Comparison of ENCODE assay signal across 34 cellular contexts in the genomic region with DNA sequence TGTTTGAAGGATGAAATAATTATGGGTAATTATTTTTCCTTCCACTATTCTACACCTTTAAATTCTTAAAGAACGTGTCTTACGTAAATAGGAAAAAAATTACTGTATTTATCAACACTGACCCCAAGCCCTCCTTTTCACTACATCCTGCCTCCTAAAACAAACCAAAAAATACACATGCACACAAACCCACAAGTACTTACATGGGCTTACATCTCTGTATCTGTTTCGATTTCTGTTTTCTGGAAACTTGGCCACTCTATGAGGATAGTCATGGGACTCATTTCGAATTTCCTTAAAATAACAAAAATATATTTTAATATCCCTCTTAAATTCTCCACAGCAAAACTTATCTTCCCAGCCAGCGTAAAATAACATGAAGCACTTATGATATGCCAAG. TPM values are rescaled to one million over a fixed set of nuclear protein-coding genes. Genes with fewer than 3 reads are reported as not detected.
A peak's percentile ranks its signal among the peaks of the same experiment; 100 is the strongest.
DNase-seq lines count a peak whose midpoint lies in the region; ATAC-seq and FAIRE-seq lines count a peak whose summit lies in the region.
"Had no signal": no experiment of that assay in that cellular context is flagged by ENCODE, and none has a peak within 500 bp of the region (broad histone marks: within the 10 kb centered on the region; RNA-seq: fewer than 3 reads in every experiment).

No MANE protein-coding gene starts in this region.

- H3K36me3 ChIP-seq in KOPT-K1 (ENCODE audit: insufficient read depth, low read length) (peaks cover 30% of the 10 kb centered on the region), small intestine (ENCODE audit: control insufficient read depth in 2 of 2, insufficient read depth in 2 of 2, low read length in 2 of 2) (no peaks in the 10 kb centered on the region)
- H3K36me3 ChIP-seq: BE2C, right atrium auricular region, uterus had no signal

- no peak overlapping the region for H3K4me3 Mint-ChIP-seq in activated T-cell treated with anti-CD3 and anti-CD28 coated beads, Interleukin-2, amount 50 U/mL, for 72 hours
- H3K4me3 Mint-ChIP-seq in activated T-cell treated with anti-CD3 and anti-CD28 coated beads, Interleukin-2, amount 50 U/mL, for 24 hours = no peak overlapping the region
- no peak overlapping the region for H3K4me3 Mint-ChIP-seq in activated CD8-positive, alpha-beta T cell treated with anti-CD3 and anti-CD28 coated beads, Interleukin-2, amount 10 ng/mL, durations not matched to agents 7 days and 5 days
- peak overlapping the region; percentile 16 for H3K4me3 Mint-ChIP-seq in natural killer cell treated with Interleukin-12 subunit alpha and Interleukin-12 subunit beta and Interleukin-15 and Interleukin-18, amount 100 ng/mL, for 72 hours
- H3K4me3 Mint-ChIP-seq: CD8-positive, alpha-beta T cell had no signal

- H3K4me1 Mint-ChIP-seq in activated T-cell treated with anti-CD3 and anti-CD28 coated beads, Interleukin-2, amount 50 U/mL, for 72 hours (ENCODE audit: low read depth) = peaks cover 90% of the 10 kb centered on the region
- H3K4me1 Mint-ChIP-seq in activated T-cell treated with anti-CD3 and anti-CD28 coated beads, Interleukin-2, amount 50 U/mL, for 24 hours (ENCODE audit: low read depth) = peaks cover 72% of the 10 kb centered on the region
- H3K4me1 Mint-ChIP-seq in activated CD8-positive, alpha-beta T cell treated with anti-CD3 and anti-CD28 coated beads, Interleukin-2, amount 10 ng/mL, durations not matched to agents 7 days and 5 days (ENCODE audit: low read depth) = peaks cover 72% of the 10 kb centered on the region
- H3K4me1 Mint-ChIP-seq in natural killer cell treated with Interleukin-12 subunit alpha and Interleukin-12 subunit beta and Interleukin-15 and Interleukin-18, amount 100 ng/mL, for 72 hours (ENCODE audit: low read depth in 2 of 2) = peaks cover 68 to 72% of the 10 kb centered on the region in 2 donors

- peaks cover 13 to 29% of the 10 kb centered on the region in 2 donors for H3K36me3 Mint-ChIP-seq in activated T-cell treated with anti-CD3 and anti-CD28 coated beads, Interleukin-2, amount 50 U/mL, for 72 hours (ENCODE audit: insufficient read depth in 2 of 2)
- H3K36me3 Mint-ChIP-seq in activated T-cell treated with anti-CD3 and anti-CD28 coated beads, Interleukin-2, amount 50 U/mL, for 24 hours (ENCODE audit: low read depth) = peaks cover 57% of the 10 kb centered on the region
- H3K36me3 Mint-ChIP-seq in activated CD8-positive, alpha-beta T cell treated with anti-CD3 and anti-CD28 coated beads, Interleukin-2, amount 10 ng/mL, durations not matched to agents 7 days and 5 days (ENCODE audit: low read depth) = peaks cover 39% of the 10 kb centered on the region
- peaks cover 29% of the 10 kb centered on the region for H3K36me3 Mint-ChIP-seq in natural killer cell treated with Interleukin-12 subunit alpha and Interleukin-12 subunit beta and Interleukin-15 and Interleukin-18, amount 100 ng/mL, for 72 hours

- ATAC-seq in activated T-cell treated with anti-CD3 and anti-CD28 coated beads, Interleukin-2, amount 50 U/mL, for 72 hours (replicated peaks in 1 of 2) = no peak
- peak; percentile 45 for ATAC-seq in activated CD8-positive, alpha-beta T cell treated with anti-CD3 and anti-CD28 coated beads, Interleukin-2, amount 10 ng/mL, durations not matched to agents 7 days and 5 days
- no peak for ATAC-seq in natural killer cell treated with Interleukin-12 subunit alpha and Interleukin-12 subunit beta and Interleukin-15 and Interleukin-18, amount 100 ng/mL, for 72 hours
- ATAC-seq: CD8-positive, alpha-beta T cell; Right ventricle myocardium inferior; T-helper 17 cell had no signal

- H3K9me3 ChIP-seq in KOPT-K1 (ENCODE audit: insufficient read depth, low read length, poor library complexity, severe bottlenecking) (no peaks in the 10 kb centered on the region), small intestine (ENCODE audit: control insufficient read depth, low read depth) (no peaks in the 10 kb centered on the region)
- H3K9me3 ChIP-seq: ascending aorta, BE2C, left ventricle myocardium inferior, right atrium auricular region, SK-N-SH, stomach, uterus had no signal

- H3K4me3 ChIP-seq in small intestine (ENCODE audit: low read depth in 1 of 2, low read length in 2 of 2) = no peak overlapping the region
- H3K4me3 ChIP-seq: ascending aorta, left ventricle myocardium inferior, PC-9, right atrium auricular region, smooth muscle cell, stomach, uterus had no signal

- POLR2A ChIA-PET in activated CD8-positive, alpha-beta T cell treated with anti-CD3 and anti-CD28 coated beads, Interleukin-2, amount 10 ng/mL, durations not matched to agents 7 days and 5 days (lab: Charles Lee) = no interaction called here

- DNase-seq in activated T-cell treated with anti-CD3 and anti-CD28 coated beads, Interleukin-2, amount 50 U/mL, for 72 hours = no peak
- DNase-seq in activated T-cell treated with anti-CD3 and anti-CD28 coated beads, Interleukin-2, amount 50 U/mL, for 24 hours = no peak
- no peak for DNase-seq in activated CD8-positive, alpha-beta T cell treated with anti-CD3 and anti-CD28 coated beads, Interleukin-2, amount 10 ng/mL, durations not matched to agents 7 days and 5 days
- no peak for DNase-seq in natural killer cell treated with Interleukin-12 subunit alpha and Interleukin-12 subunit beta and Interleukin-15 and Interleukin-18, amount 100 ng/mL, for 72 hours (ENCODE audit: low spot score)
- no peak for DNase-seq in stimulated activated CD4-positive, alpha-beta T cell treated with anti-CD3 and anti-CD28 coated beads, Interleukin-1b, Interleukin-23, amount 100 ng/mL, for 48 hours
- DNase-seq in stimulated activated CD4-positive, alpha-beta T cell treated with anti-CD3 and anti-CD28 coated beads, Interleukin-4, amount 100 ng/mL, for 4 hours = no peak
- DNase-seq in small intestine = no peak
- DNase-seq: activated CD4-positive, CD25-positive, alpha-beta regulatory T cell treated with anti-CD3 and anti-CD28 coated beads, Interleukin-2, amount 50 U/mL, for 72 hours; activated naive CD4-positive, alpha-beta T cell treated with anti-CD3 and anti-CD28 coated beads, Interleukin-2, amount 50 U/mL, for 16 hours; BE2C; CD8-positive, alpha-beta T cell; effector CD8-positive, alpha-beta T cell; erythroblast; glutamatergic neuron; left ventricle myocardium inferior; mesendoderm; NCI-H187; NCI-H510A; PC-9; posterior cingulate gyrus; SK-N-SH; stimulated activated CD8-positive, alpha-beta memory T cell treated with anti-CD3 and anti-CD28 coated beads, Interleukin-4, amount 100 ng/mL, for 48 hours; stomach; T-helper 17 cell; uterus had no signal

- CTCF ChIA-PET in activated CD8-positive, alpha-beta T cell treated with anti-CD3 and anti-CD28 coated beads, Interleukin-2, amount 10 ng/mL, durations not matched to agents 7 days and 5 days (lab: Charles Lee) = interaction anchor here (1.0 to 2.4 kb wide), 2 partner anchors 28 to 35 kb away, joined by 3 to 6 read pairs; no protein-coding TSS in a partner anchor

- H3K27me3 Mint-ChIP-seq in activated T-cell treated with anti-CD3 and anti-CD28 coated beads, Interleukin-2, amount 50 U/mL, for 72 hours (ENCODE audit: low read depth) = no peaks in the 10 kb centered on the region
- no peaks in the 10 kb centered on the region for H3K27me3 Mint-ChIP-seq in activated T-cell treated with anti-CD3 and anti-CD28 coated beads, Interleukin-2, amount 50 U/mL, for 24 hours
- no peaks in the 10 kb centered on the region for H3K27me3 Mint-ChIP-seq in activated CD8-positive, alpha-beta T cell treated with anti-CD3 and anti-CD28 coated beads, Interleukin-2, amount 10 ng/mL, durations not matched to agents 7 days and 5 days (ENCODE audit: low read depth)
- no peaks in the 10 kb centered on the region for H3K27me3 Mint-ChIP-seq in natural killer cell treated with Interleukin-12 subunit alpha and Interleukin-12 subunit beta and Interleukin-15 and Interleukin-18, amount 100 ng/mL, for 72 hours
- H3K27me3 Mint-ChIP-seq: T-helper 17 cell had no signal

- 57 to 84% (median 76%) methylated on average over 5 of the region's 5 CpGs for WGBS in small intestine, 3 donors

- peak overlapping the region; percentile 81 for H3K27ac ChIP-seq in KOPT-K1 (ENCODE audit: low read depth, low read length, poor library complexity, severe bottlenecking)
- H3K27ac ChIP-seq in small intestine (ENCODE audit: low read depth in 1 of 2, low read length in 1 of 2) = no peak overlapping the region
- H3K27ac ChIP-seq: ascending aorta, left ventricle myocardium inferior, PC-9, right atrium auricular region, stomach, uterus had no signal

- FAIRE-seq in small intestine (lab: Jason Lieb, UNC) = no peak
- FAIRE-seq: colon, GM18507, H1, islet of Langerhans had no signal

- peak overlapping the region; percentile 17 for H3K27ac Mint-ChIP-seq in activated T-cell treated with anti-CD3 and anti-CD28 coated beads, Interleukin-2, amount 50 U/mL, for 72 hours
- H3K27ac Mint-ChIP-seq in activated T-cell treated with anti-CD3 and anti-CD28 coated beads, Interleukin-2, amount 50 U/mL, for 24 hours = no peak overlapping the region
- H3K27ac Mint-ChIP-seq in activated CD8-positive, alpha-beta T cell treated with anti-CD3 and anti-CD28 coated beads, Interleukin-2, amount 10 ng/mL, durations not matched to agents 7 days and 5 days = peak overlapping the region; percentile 31
- peak overlapping the region; percentile 31 to 62 for H3K27ac Mint-ChIP-seq in natural killer cell treated with Interleukin-12 subunit alpha and Interleukin-12 subunit beta and Interleukin-15 and Interleukin-18, amount 100 ng/mL, for 72 hours
- H3K27ac Mint-ChIP-seq: CD8-positive, alpha-beta T cell had no signal

- no peaks in the 10 kb centered on the region for H3K27me3 ChIP-seq in small intestine (ENCODE audit: control insufficient read depth in 2 of 2, insufficient read depth in 2 of 2, low read length in 2 of 2)
- H3K27me3 ChIP-seq: ascending aorta, BE2C, right atrium auricular region, stomach, uterus had no signal

- no peaks in the 10 kb centered on the region for H3K9me3 Mint-ChIP-seq in activated T-cell treated with anti-CD3 and anti-CD28 coated beads, Interleukin-2, amount 50 U/mL, for 72 hours
- no peaks in the 10 kb centered on the region for H3K9me3 Mint-ChIP-seq in activated T-cell treated with anti-CD3 and anti-CD28 coated beads, Interleukin-2, amount 50 U/mL, for 24 hours
- H3K9me3 Mint-ChIP-seq in activated CD8-positive, alpha-beta T cell treated with anti-CD3 and anti-CD28 coated beads, Interleukin-2, amount 10 ng/mL, durations not matched to agents 7 days and 5 days (ENCODE audit: insufficient read depth) = no peaks in the 10 kb centered on the region
- no peaks in the 10 kb centered on the region for H3K9me3 Mint-ChIP-seq in natural killer cell treated with Interleukin-12 subunit alpha and Interleukin-12 subunit beta and Interleukin-15 and Interleukin-18, amount 100 ng/mL, for 72 hours
- H3K9me3 Mint-ChIP-seq: CD8-positive, alpha-beta T cell had no signal

- H3K4me1 ChIP-seq in small intestine (ENCODE audit: control insufficient read depth in 2 of 2, insufficient read depth in 1 of 2, low read depth in 1 of 2, low read length in 1 of 2) = peaks cover 0 to 3% of the 10 kb centered on the region in 2 donors
- H3K4me1 ChIP-seq: ascending aorta, BE2C, right atrium auricular region, uterus had no signal

RNA-seq across cellular contexts. Expression of gene PTPN2, which starts 25.1 kb away (rescaled TPM):
- 10 to 100 TPM; 84.9 to 86.2 TPM for total RNA-seq in activated T-cell treated with anti-CD3 and anti-CD28 coated beads, Interleukin-2, amount 50 U/mL, for 72 hours
- total RNA-seq in activated CD8-positive, alpha-beta T cell treated with anti-CD3 and anti-CD28 coated beads, Interleukin-2, amount 10 ng/mL, durations not matched to agents 7 days and 5 days = 10 to 100 TPM; 52.9 to 53.6 TPM
- total RNA-seq in natural killer cell treated with Interleukin-12 subunit alpha and Interleukin-12 subunit beta and Interleukin-15 and Interleukin-18, amount 100 ng/mL, for 72 hours = 100 to 1,000 TPM; 151 to 156 TPM
- 10 to 100 TPM; 25.7 to 32.0 (median 30.3) TPM for polyA plus RNA-seq in small intestine
